ENCODE assay signal across 1 cellular context in genomic region chr7:141737836-141738591, GRCh38.
A peak's percentile ranks its signal among the peaks of the same experiment; 100 is the strongest.
TF ChIP-seq lines count a peak whose summit lies in the region.

SSBP1 (plus strand) TSS chr7:141738358; CDS start chr7:141739167, 809 bp downstream.

TF ChIP-seq in GM12878, 131 proteins besides CTCF, POLR2A, EP300 and RAD21 (continued from another document and continues in another):
- TF ChIP-seq ELK1 (IDR thresholded peaks at IDR 0.05; ENCODE audit: low read depth, low read length) (peak; percentile 71), CHD4 (IDR thresholded peaks at IDR 0.05) (no peak), ASH2L (IDR thresholded peaks at IDR 0.05; ENCODE audit: borderline replicate concordance, low read depth) (peak; percentile 83; the same call in 1 of the 2 replicates), BCL3 (IDR thresholded peaks at IDR 0.05; ENCODE audit: borderline replicate concordance, insufficient read depth, low read depth, low read length, poor library complexity, severe bottlenecking) (no peak), CREM (IDR thresholded peaks at IDR 0.05; ENCODE audit: low read depth) (peak; percentile 97), MEF2A (IDR thresholded peaks at IDR 0.05; ENCODE audit: insufficient read depth, low read depth, low read length) (peak; percentile 88), NFIC (IDR thresholded peaks at IDR 0.05; ENCODE audit: low read depth, low read length) (peak; percentile 68), RAD51 (IDR thresholded peaks at IDR 0.05) (peak; percentile 59), REST (IDR thresholded peaks at IDR 0.05; ENCODE audit: low read depth, low read length) (peak; percentile 39; the same call in 1 of the 2 replicates), ZBTB33 (IDR thresholded peaks at IDR 0.05) (peak; percentile 56), E2F4 (IDR thresholded peaks at IDR 0.05; ENCODE audit: low read depth, low read length) (no peak), BCL11A (IDR thresholded peaks at IDR 0.05; ENCODE audit: low read depth, low read length) (no peak), BCLAF1 (IDR thresholded peaks at IDR 0.05) (no peak), JUNB (IDR thresholded peaks at IDR 0.05) (peak; percentile 45; the same call in 1 of the 2 replicates), MTA3 (IDR thresholded peaks at IDR 0.05; ENCODE audit: borderline replicate concordance, low read length) (peak; percentile 94; the same call in 1 of the 2 replicates), EGR1 (IDR thresholded peaks at IDR 0.05; ENCODE audit: borderline replicate concordance in 1 of 2, low read depth in 2 of 2, low read length in 2 of 2) (peak; percentile 81 to 95), NKRF (conservative IDR thresholded peaks at IDR 0.05) (peak; percentile 84), HDAC2 (IDR thresholded peaks at IDR 0.05) (no peak), BACH1 (IDR thresholded peaks at IDR 0.05; ENCODE audit: borderline replicate concordance) (peak; percentile 64; the same call in 1 of the 2 replicates), BHLHE40 (IDR thresholded peaks at IDR 0.05; ENCODE audit: borderline replicate concordance in 1 of 2, low read depth in 2 of 2, low read length in 1 of 2) (peak in 1 of 2 experiments; percentile 87; a peak in 2 of 4 replicates), E4F1 (IDR thresholded peaks at IDR 0.05; ENCODE audit: borderline replicate concordance, partially characterized antibody) (peak; percentile 89), YBX1 (IDR thresholded peaks at IDR 0.05) (no peak), SIN3A (IDR thresholded peaks at IDR 0.05; ENCODE audit: low read depth, low read length) (peak; percentile 57; the same call in 1 of the 2 replicates), ZNF24 (IDR thresholded peaks at IDR 0.05) (peak; percentile 73), HDGF (IDR thresholded peaks at IDR 0.05) (no peak), EZH2 (IDR thresholded peaks at IDR 0.05; ENCODE audit: borderline replicate concordance, control insufficient read depth, low read depth, low read length) (no peak), ESRRA (IDR thresholded peaks at IDR 0.05; ENCODE audit: low read length) (no peak), HSF1 (IDR thresholded peaks at IDR 0.05; ENCODE audit: low read depth, low read length) (peak; percentile 83; the same call in 1 of the 2 replicates), NRF1 (conservative IDR thresholded peaks at IDR 0.05; ENCODE audit: low read depth, low read length) (0 out of 2 replicates have a peak, but pooled peaks have one; percentile 12), RELA (IDR thresholded peaks at IDR 0.05; ENCODE audit: borderline replicate concordance, partially characterized antibody) (peak; percentile 86), ZNF217 (IDR thresholded peaks at IDR 0.05) (0 out of 2 replicates have a peak, but pooled peaks have one; percentile 28), STAT3 (IDR thresholded peaks at IDR 0.05; ENCODE audit: low read depth, low read length) (no peak), NR2F1 (conservative IDR thresholded peaks at IDR 0.05) (0 out of 2 replicates have a peak, but pooled peaks have one; percentile 65), POU2F2 (IDR thresholded peaks at IDR 0.05; ENCODE audit: borderline replicate concordance, low read depth, low read length) (peak; percentile 89; the same call in 2 of the 3 replicates)
